ENCODE assay signal across 7 cellular contexts in genomic region chr3:13282986-13283876, GRCh38.
DNase-seq lines count a peak whose midpoint lies in the region; ATAC-seq, FAIRE-seq and TF ChIP-seq lines count a peak whose summit lies in the region.

No MANE protein-coding gene starts in this region.

- peaks cover 21% of the 10 kb centered on the region for H3K9me3 Mint-ChIP-seq in chondrocyte (ENCODE audit: low read depth)

- FAIRE-seq in GM19239 (lab: Jason Lieb, UNC), result no peak
- FAIRE-seq in urothelium cell line (lab: Jason Lieb, UNC), result no peak

- H3K27me3 ChIP-seq in muscle layer of duodenum (ENCODE audit: low read depth, low read length), result peaks cover 20% of the 10 kb centered on the region

- peak overlapping the region; percentile 58 for H3K4me3 Mint-ChIP-seq in chondrocyte (ENCODE audit: unreplicated experiment)

- TF ChIP-seq CTCF in chondrocyte (IDR thresholded peaks at IDR 0.05), result peak; percentile 59

- no peaks in the 10 kb centered on the region for H3K36me3 ChIP-seq in muscle layer of duodenum (ENCODE audit: control insufficient read depth in 1 of 2, insufficient read depth in 2 of 2, low read length in 2 of 2)

- peak; percentile 55 for DNase-seq in GM19239 (ENCODE audit: insufficient read length, low spot score)
- peak; percentile 36 for DNase-seq in NCI-H510A (lab: John Stamatoyannopoulos, UW)
- peak; percentile 39 for DNase-seq in chondrocyte (ENCODE audit: low spot score)
- DNase-seq in urothelium cell line (ENCODE audit: low spot score), result no peak

- H3K4me1 Mint-ChIP-seq in chondrocyte (ENCODE audit: low read depth), result peaks cover 9% of the 10 kb centered on the region

- H3K27me3 Mint-ChIP-seq in chondrocyte (ENCODE audit: low read depth), result peaks cover 24% of the 10 kb centered on the region

- H3K9me3 ChIP-seq in muscle layer of duodenum (ENCODE audit: control insufficient read depth in 1 of 2, low read length in 2 of 2), result peaks cover 9 to 12% of the 10 kb centered on the region in 2 donors

- ATAC-seq in GM21786 (IDR thresholded peaks at IDR 0.05; ENCODE audit: unreplicated experiment) (no peak), GM19395 (IDR thresholded peaks at IDR 0.05; ENCODE audit: unreplicated experiment) (no peak)

- H3K27ac Mint-ChIP-seq in chondrocyte (ENCODE audit: unreplicated experiment), result no peak overlapping the region

- H3K27ac ChIP-seq in muscle layer of duodenum (ENCODE audit: low read length), result no peak overlapping the region

- H3K4me3 ChIP-seq in muscle layer of duodenum (ENCODE audit: low read depth in 1 of 2, low read length in 2 of 2), result peak overlapping the region; percentile 21 to 65

- peaks cover 10% of the 10 kb centered on the region for H3K36me3 Mint-ChIP-seq in chondrocyte (ENCODE audit: low read depth)

- H3K4me1 ChIP-seq in muscle layer of duodenum (ENCODE audit: control insufficient read depth in 1 of 2, insufficient read depth in 2 of 2, low read length in 2 of 2), result peaks cover 0 to 5% of the 10 kb centered on the region in 2 donors
